Comparison of ENCODE assay signal across 13 cellular contexts in the genomic region with DNA sequence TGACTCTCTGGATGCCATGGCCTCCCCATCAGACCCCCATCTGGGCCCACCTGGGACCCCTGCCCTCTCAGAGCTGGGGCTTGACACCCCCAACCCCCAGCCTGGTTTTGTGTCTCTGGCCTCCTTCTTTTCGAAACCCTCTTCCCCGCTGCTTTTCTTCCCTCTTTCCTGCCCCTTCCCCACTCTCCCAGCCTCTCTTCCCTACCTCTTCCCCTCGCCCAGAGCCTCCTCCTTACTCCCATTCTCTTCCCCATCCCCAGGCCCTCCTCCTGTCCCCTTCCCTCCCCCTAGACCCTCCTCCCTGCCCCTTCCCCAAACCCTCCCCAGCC. TPM values are rescaled to one million over a fixed set of nuclear protein-coding genes. Genes with fewer than 3 reads are reported as not detected.
DNase-seq lines count a peak whose midpoint lies in the region; ATAC-seq and TF ChIP-seq lines count a peak whose summit lies in the region.
"Had no signal": no experiment of that assay in that cellular context is flagged by ENCODE, and none has a peak within 500 bp of the region (broad histone marks: within the 10 kb centered on the region; RNA-seq: fewer than 3 reads in every experiment).

No MANE protein-coding gene starts in this region.

- H3K9me2 ChIP-seq in MM.1S (replicated peaks; ENCODE audit: insufficient read depth, low read length), result no peaks in the 10 kb centered on the region

- peaks cover 20% of the 10 kb centered on the region for H3F3A ChIP-seq in MM.1S (ENCODE audit: insufficient read depth, low read length)

- H3K4me1 Mint-ChIP-seq in dendritic cell treated with granulocyte-macrophage colony-stimulating factor and Interleukin-4, amounts not matched to agents 40 ng/mL and 50 ng/mL, for 4 days (ENCODE audit: low read depth), result peaks cover 66% of the 10 kb centered on the region
- H3K4me1 Mint-ChIP-seq in natural killer cell treated with Interleukin-12 subunit alpha and Interleukin-12 subunit beta and Interleukin-15 and Interleukin-18, amount 100 ng/mL, for 72 hours (ENCODE audit: low read depth in 2 of 2), result peaks cover 47% of the 10 kb centered on the region in 2 donors

- no peaks in the 10 kb centered on the region for H3K9me3 ChIP-seq in MM.1S (replicated peaks; ENCODE audit: insufficient read depth, low read length)
- H3K9me3 ChIP-seq: tibial artery had no signal

- H3K4me3 ChIP-seq in GM08714 (ENCODE audit: low read length) (peak overlapping the region; percentile 97), MM.1S (ENCODE audit: low read length) (peak overlapping the region; percentile 80)
- H3K4me3 ChIP-seq: tibial artery had no signal

- H3K27ac Mint-ChIP-seq in dendritic cell treated with granulocyte-macrophage colony-stimulating factor and Interleukin-4, amounts not matched to agents 40 ng/mL and 50 ng/mL, for 4 days, result peak overlapping the region; percentile 84
- H3K27ac Mint-ChIP-seq in natural killer cell treated with Interleukin-12 subunit alpha and Interleukin-12 subunit beta and Interleukin-15 and Interleukin-18, amount 100 ng/mL, for 72 hours, result no peak overlapping the region

- peaks cover 19% of the 10 kb centered on the region for H3K27me3 ChIP-seq in MM.1S (replicated peaks; ENCODE audit: insufficient read depth, low read length)

- peaks cover 18% of the 10 kb centered on the region for H3K79me2 ChIP-seq in MM.1S (ENCODE audit: low read length)

- peak overlapping the region; percentile 72; the same call in 1 of the 2 replicates for H3K9ac ChIP-seq in MM.1S (ENCODE audit: low read length)

- peak overlapping the region; percentile 86 for H3K4me3 Mint-ChIP-seq in dendritic cell treated with granulocyte-macrophage colony-stimulating factor and Interleukin-4, amounts not matched to agents 40 ng/mL and 50 ng/mL, for 4 days
- H3K4me3 Mint-ChIP-seq in natural killer cell treated with Interleukin-12 subunit alpha and Interleukin-12 subunit beta and Interleukin-15 and Interleukin-18, amount 100 ng/mL, for 72 hours, result peak overlapping the region; percentile 67

- H3K27ac ChIP-seq in MM.1S (ENCODE audit: low read length), result peak overlapping the region; percentile 4; the same call in 1 of the 2 replicates
- H3K27ac ChIP-seq: tibial artery had no signal

- H4K20me1 ChIP-seq in MM.1S (ENCODE audit: insufficient read depth, low read length), result no peaks in the 10 kb centered on the region

- H3K4me1 ChIP-seq in MM.1S (ENCODE audit: low read length), result peaks cover 30% of the 10 kb centered on the region

- H3K4me2 ChIP-seq in MM.1S (ENCODE audit: low read depth, low read length), result peak overlapping the region; percentile 91

- no peaks in the 10 kb centered on the region for H3K36me3 Mint-ChIP-seq in dendritic cell treated with granulocyte-macrophage colony-stimulating factor and Interleukin-4, amounts not matched to agents 40 ng/mL and 50 ng/mL, for 4 days (ENCODE audit: low read depth)
- no peaks in the 10 kb centered on the region for H3K36me3 Mint-ChIP-seq in natural killer cell treated with Interleukin-12 subunit alpha and Interleukin-12 subunit beta and Interleukin-15 and Interleukin-18, amount 100 ng/mL, for 72 hours

- intact Hi-C loops in dendritic cell treated with granulocyte-macrophage colony-stimulating factor and Interleukin-4, amounts not matched to agents 40 ng/mL and 50 ng/mL, for 4 days (cut with micrococcal nuclease), result loop anchor here (10.0 kb wide), 1 partner anchor 52 kb away; no protein-coding TSS in a partner anchor

- no peaks in the 10 kb centered on the region for H3K36me3 ChIP-seq in MM.1S (replicated peaks; ENCODE audit: insufficient read depth, low read length)
- H3K36me3 ChIP-seq: tibial artery had no signal

- no peak for DNase-seq in MM.1S
- no peak for DNase-seq in natural killer cell treated with Interleukin-12 subunit alpha and Interleukin-12 subunit beta and Interleukin-15 and Interleukin-18, amount 100 ng/mL, for 72 hours (ENCODE audit: low spot score)
- no peak for DNase-seq in HUDEP-2 (lab: John Stamatoyannopoulos, UW; ENCODE audit: unreplicated experiment in 76 of 76)
- no peak for DNase-seq in activated CD8-positive, alpha-beta memory T cell treated with anti-CD3 and anti-CD28 coated beads for 24 hours
- DNase-seq: EL, NCI-H2227 treated with DMSO at 0.1 percent for 48 hours, Right ventricle myocardium superior, tibial artery had no signal

- H3K9me3 Mint-ChIP-seq in dendritic cell treated with granulocyte-macrophage colony-stimulating factor and Interleukin-4, amounts not matched to agents 40 ng/mL and 50 ng/mL, for 4 days, result no peaks in the 10 kb centered on the region
- no peaks in the 10 kb centered on the region for H3K9me3 Mint-ChIP-seq in natural killer cell treated with Interleukin-12 subunit alpha and Interleukin-12 subunit beta and Interleukin-15 and Interleukin-18, amount 100 ng/mL, for 72 hours

- peaks cover 34% of the 10 kb centered on the region for H3K27me3 Mint-ChIP-seq in dendritic cell treated with granulocyte-macrophage colony-stimulating factor and Interleukin-4, amounts not matched to agents 40 ng/mL and 50 ng/mL, for 4 days
- peaks cover 27 to 34% of the 10 kb centered on the region in 2 donors for H3K27me3 Mint-ChIP-seq in natural killer cell treated with Interleukin-12 subunit alpha and Interleukin-12 subunit beta and Interleukin-15 and Interleukin-18, amount 100 ng/mL, for 72 hours

- H2AFZ ChIP-seq in MM.1S (ENCODE audit: low read length), result peak overlapping the region; percentile 24; the same call in 1 of the 2 replicates

- ATAC-seq in natural killer cell treated with Interleukin-12 subunit alpha and Interleukin-12 subunit beta and Interleukin-15 and Interleukin-18, amount 100 ng/mL, for 72 hours, result no peak
- no peak for ATAC-seq in GM18511 (IDR thresholded peaks at IDR 0.05; ENCODE audit: unreplicated experiment)
- ATAC-seq: left lobe of liver had no signal

- TF ChIP-seq CTCF in MM.1S (IDR thresholded peaks at IDR 0.05; ENCODE audit: low read length), result no peak

RNA-seq across cellular contexts. Expression of a gene that starts 2.1 kb away (rescaled TPM):
- 1 to 10 TPM; 3.4 to 3.8 TPM for total RNA-seq in natural killer cell treated with Interleukin-12 subunit alpha and Interleukin-12 subunit beta and Interleukin-15 and Interleukin-18, amount 100 ng/mL, for 72 hours

RNA-seq across cellular contexts. Expression of a gene that starts 30.9 kb away (rescaled TPM):
- 1 to 10 TPM; 1.4 to 3.2 TPM for total RNA-seq in natural killer cell treated with Interleukin-12 subunit alpha and Interleukin-12 subunit beta and Interleukin-15 and Interleukin-18, amount 100 ng/mL, for 72 hours
- total RNA-seq: LHCN-M2 had no signal

RNA-seq across cellular contexts. Expression of a gene that starts 51.4 kb away (rescaled TPM):
- total RNA-seq in natural killer cell treated with Interleukin-12 subunit alpha and Interleukin-12 subunit beta and Interleukin-15 and Interleukin-18, amount 100 ng/mL, for 72 hours, result 100 to 1,000 TPM in 1 of 2 donors, 10 to 100 TPM in 1; 73.6 to 131 TPM
- total RNA-seq: LHCN-M2 had no signal

RNA-seq across cellular contexts. Expression of a gene that starts 58.0 kb away (rescaled TPM):
- 10 to 100 TPM; 10.6 to 26.1 TPM for total RNA-seq in natural killer cell treated with Interleukin-12 subunit alpha and Interleukin-12 subunit beta and Interleukin-15 and Interleukin-18, amount 100 ng/mL, for 72 hours
- total RNA-seq: Right ventricle myocardium superior had no signal
